In the genomic region with DNA sequence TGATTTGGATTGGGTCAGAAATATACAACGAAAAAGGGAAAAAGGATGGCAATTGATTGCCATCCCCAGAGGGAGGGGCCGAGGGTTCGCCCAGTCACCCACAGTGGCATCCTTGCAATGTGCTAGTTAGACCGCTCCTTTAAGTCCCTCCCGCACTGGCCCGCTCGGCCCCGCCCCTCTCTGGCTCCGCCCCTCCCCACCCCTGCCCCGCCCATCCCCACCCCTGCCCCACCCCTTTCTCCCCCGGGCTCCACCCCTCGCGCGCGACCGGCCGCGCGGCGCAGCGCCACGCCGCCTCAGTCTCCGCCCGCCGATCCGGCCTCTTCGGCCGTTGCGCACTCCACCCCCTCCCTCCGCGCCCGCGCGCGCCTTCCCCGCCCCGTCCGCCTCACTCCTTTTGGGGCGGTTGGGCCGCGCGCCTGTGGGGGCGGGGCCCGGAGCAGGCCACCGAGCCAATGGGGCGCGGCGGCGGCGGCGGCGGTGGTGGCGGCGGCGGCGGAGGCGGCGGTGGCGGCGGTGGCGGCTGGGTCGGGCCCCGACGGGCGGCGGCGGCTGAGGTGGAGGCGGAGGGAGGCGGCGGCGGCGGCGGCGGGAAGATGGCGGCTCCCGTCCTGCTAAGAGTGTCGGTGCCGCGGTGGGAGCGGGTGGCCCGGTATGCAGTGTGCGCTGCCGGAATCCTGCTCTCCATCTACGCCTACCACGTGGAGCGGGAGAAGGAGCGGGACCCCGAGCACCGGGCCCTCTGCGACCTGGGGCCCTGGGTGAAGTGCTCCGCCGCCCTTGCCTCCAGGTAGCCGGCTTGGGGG, we compare ENCODE assay signal across 8 cellular contexts. TPM values are rescaled to one million over a fixed set of nuclear protein-coding genes. Genes with fewer than 3 reads are reported as not detected.
DNase-seq lines count a peak whose midpoint lies in the region; TF ChIP-seq lines count a peak whose summit lies in the region.

A gene (plus strand): TSS at position 299 of the 806 bp plus-strand sequence. CDS start 298 bp downstream, at position 597.

- peaks cover 3% of the 10 kb centered on the region for H3K4me1 ChIP-seq in effector memory CD4-positive, alpha-beta T cell (ENCODE audit: control insufficient read depth, insufficient read depth, low read length, poor library complexity, severe bottlenecking)

- POLR2A ChIA-PET in activated CD8-positive, alpha-beta memory T cell treated with anti-CD3 and anti-CD28 coated beads for 36 hours (lab: Charles Lee) = no interaction called here

- DNase-seq in CMK (ENCODE audit: low read depth) = peak; percentile 77
- DNase-seq in GM20000 (ENCODE audit: low spot score) = peak; percentile 97
- DNase-seq in HS-5 (ENCODE audit: low read depth) = peak; percentile 16
- DNase-seq in NK-92 treated with Interleukin-12 subunit alpha and Interleukin-12 subunit beta, amount 100 ng/mL, for 24 hours (lab: John Stamatoyannopoulos, UW) = peak; percentile 94
- peak; percentile 90 to 94 (median 92) for DNase-seq in effector memory CD4-positive, alpha-beta T cell
- DNase-seq in medulla oblongata (ENCODE audit: extremely low spot score) = peak; percentile 95
- DNase-seq in stimulated activated CD4-positive, alpha-beta T cell treated with anti-CD3 and anti-CD28 coated beads, TNF-alpha, amount 100 ng/mL, for 4 hours (ENCODE audit: low read depth in 3 of 3) = peak; percentile 92 to 93 (median 92)

- H3K4me3 ChIP-seq in effector memory CD4-positive, alpha-beta T cell (ENCODE audit: insufficient read depth, low read depth, low read length, poor library complexity, severe bottlenecking) = peak within 1 kb of the TSS; percentile 65

- CTCF ChIA-PET in activated CD8-positive, alpha-beta memory T cell treated with anti-CD3 and anti-CD28 coated beads for 36 hours (lab: Charles Lee) = no interaction called here

- no peaks in the 10 kb centered on the region for H3K27me3 ChIP-seq in effector memory CD4-positive, alpha-beta T cell (replicated peaks; ENCODE audit: control insufficient read depth, insufficient read depth, low read length, poor library complexity, severe bottlenecking)

- no peaks in the 10 kb centered on the region for H3K9me3 ChIP-seq in effector memory CD4-positive, alpha-beta T cell (ENCODE audit: control insufficient read depth, low read length)

- TF ChIP-seq CTCF in GM20000 (IDR thresholded peaks at IDR 0.05; ENCODE audit: extremely low read depth, missing control alignments) = no peak

- no peaks in the 10 kb centered on the region for H3K36me3 ChIP-seq in effector memory CD4-positive, alpha-beta T cell (ENCODE audit: control insufficient read depth, insufficient read depth, low read length)

- H3K27ac ChIP-seq in effector memory CD4-positive, alpha-beta T cell (ENCODE audit: insufficient read depth, low read length, poor library complexity, severe bottlenecking) = peak within 1 kb of the TSS; percentile 48

RNA-seq across cellular contexts. Expression of the gene that starts here (rescaled TPM):
- total RNA-seq in activated CD8-positive, alpha-beta memory T cell treated with anti-CD3 and anti-CD28 coated beads for 36 hours = 10 to 100 TPM; 27.1 to 28.6 TPM

Comparison
In these comparisons a context has a peak if more than half of its experiments do, and no peak if none do; other contexts are left out.
1. Peak in every context shown above with its lines: DNase-seq, H3K4me3 ChIP-seq and H3K27ac ChIP-seq.
2. DNase-seq: peak in every context shown above with its lines; median percentile 97 in GM20000; 95 in medulla oblongata; 94 in NK-92 treated with Interleukin-12 subunit alpha and Interleukin-12 subunit beta, amount 100 ng/mL, for 24 hours; 92 in effector memory CD4-positive, alpha-beta T cell; 92 in stimulated activated CD4-positive, alpha-beta T cell treated with anti-CD3 and anti-CD28 coated beads, TNF-alpha, amount 100 ng/mL, for 4 hours; 77 in CMK; 16 in HS-5.